Comparison of ENCODE assay signal across 39 cellular contexts in genomic region chr2:199558156-199558555, GRCh38.
"Had no signal": no experiment of that assay in that cellular context is flagged by ENCODE, and none has a peak within 500 bp of the region (broad histone marks: within the 10 kb centered on the region; RNA-seq: fewer than 3 reads in every experiment).

No MANE protein-coding gene starts in this region.

- H3K4me3 Mint-ChIP-seq: activated naive CD4-positive, alpha-beta T cell treated with anti-CD3 and anti-CD28 coated beads for 36 hours; activated naive CD4-positive, alpha-beta T cell treated with anti-CD3 and anti-CD28 coated beads, Interleukin-2, amount 10 ng/mL, durations not matched to agents 7 days and 5 days; activated naive CD4-positive, alpha-beta T cell treated with anti-CD3 and anti-CD28 coated beads, Interleukin-2, amount 50 U/mL, for 24 hours; activated naive CD8-positive, alpha-beta T cell; activated naive CD8-positive, alpha-beta T cell treated with anti-CD3 and anti-CD28 coated beads for 36 hours; activated naive CD8-positive, alpha-beta T cell treated with anti-CD3 and anti-CD28 coated beads, Interleukin-2, amount 10 ng/mL, durations not matched to agents 7 days and 5 days; activated naive CD8-positive, alpha-beta T cell treated with anti-CD3 and anti-CD28 coated beads, Interleukin-2, amount 50 U/mL, for 24 hours; activated T-cell treated with anti-CD3 and anti-CD28 coated beads, Interleukin-2, amount 50 U/mL, for 24 hours; activated T-cell treated with anti-CD3 and anti-CD28 coated beads, Interleukin-2, amount 50 U/mL, for 4 hours; activated T-cell treated with anti-CD3 and anti-CD28 coated beads, Interleukin-2, amount 50 U/mL, for 72 hours; activated T-helper 1 cell treated with anti-CD3 and anti-CD28 coated beads, Interleukin-12 subunit alpha, Interleukin-12 subunit beta, Interleukin-2, Interleukin-4 antibody, amounts not matched to agents 30 ng/mL and 10 ng/mL and 1 ng/mL, durations not matched to agents 14 hours and 24 hours and 36 hours; activated T-helper 17 cell treated with anti-CD3 and anti-CD28 coated beads, Interleukin-2, amount 50 U/mL, for 72 hours; brain; central memory CD8-positive, alpha-beta T cell had no signal

- H3K4me1 ChIP-seq: adrenal gland, ascending aorta, body of pancreas, breast epithelium had no signal

- H3K9me3 Mint-ChIP-seq: activated naive CD4-positive, alpha-beta T cell treated with anti-CD3 and anti-CD28 coated beads, Interleukin-2, amount 10 ng/mL, durations not matched to agents 7 days and 5 days; activated T-cell treated with anti-CD3 and anti-CD28 coated beads, Interleukin-2, amount 50 U/mL, for 24 hours; activated T-cell treated with anti-CD3 and anti-CD28 coated beads, Interleukin-2, amount 50 U/mL, for 4 hours; activated T-cell treated with anti-CD3 and anti-CD28 coated beads, Interleukin-2, amount 50 U/mL, for 72 hours; activated T-helper 1 cell treated with anti-CD3 and anti-CD28 coated beads, Interleukin-12 subunit alpha, Interleukin-12 subunit beta, Interleukin-2, Interleukin-4 antibody, amounts not matched to agents 30 ng/mL and 10 ng/mL and 1 ng/mL, durations not matched to agents 14 hours and 24 hours and 36 hours; activated T-helper 2 cell treated with anti-CD3 and anti-CD28 coated beads, Interferon-gamma antibody, Interleukin-2, Interleukin-4, amounts not matched to agents 10 μg/mL and 5 μg/mL and 100 μg/mL, durations not matched to agents 14 hours and 24 hours and 36 hours; central memory CD8-positive, alpha-beta T cell had no signal

- H3K36me3 ChIP-seq: adrenal gland, ascending aorta, brain microvascular endothelial cell, breast epithelium, cardiac muscle cell had no signal

- H3K4me3 ChIP-seq: adrenal gland, ascending aorta, body of pancreas, breast epithelium, cardiac muscle cell had no signal

- ATAC-seq: activated naive CD4-positive, alpha-beta T cell treated with anti-CD3 and anti-CD28 coated beads, Interleukin-2, amount 50 U/mL, for 72 hours; activated naive CD8-positive, alpha-beta T cell treated with anti-CD3 and anti-CD28 coated beads, Interleukin-2, amount 50 U/mL, for 24 hours; activated T-cell treated with anti-CD3 and anti-CD28 coated beads, Interleukin-2, amount 50 U/mL, for 4 hours; activated T-cell treated with anti-CD3 and anti-CD28 coated beads, Interleukin-2, amount 50 U/mL, for 72 hours; activated T-helper 17 cell treated with anti-CD3 and anti-CD28 coated beads, Interleukin-2, amount 50 U/mL, for 72 hours; body of pancreas had no signal

- H3K27ac Mint-ChIP-seq: activated naive CD4-positive, alpha-beta T cell treated with anti-CD3 and anti-CD28 coated beads for 36 hours; activated naive CD4-positive, alpha-beta T cell treated with anti-CD3 and anti-CD28 coated beads, Interleukin-2, amount 10 ng/mL, durations not matched to agents 7 days and 5 days; activated naive CD4-positive, alpha-beta T cell treated with anti-CD3 and anti-CD28 coated beads, Interleukin-2, amount 50 U/mL, for 24 hours; activated naive CD4-positive, alpha-beta T cell treated with anti-CD3 and anti-CD28 coated beads, Interleukin-2, amount 50 U/mL, for 72 hours; activated naive CD8-positive, alpha-beta T cell; activated naive CD8-positive, alpha-beta T cell treated with anti-CD3 and anti-CD28 coated beads for 36 hours; activated naive CD8-positive, alpha-beta T cell treated with anti-CD3 and anti-CD28 coated beads, Interleukin-2, amount 10 ng/mL, durations not matched to agents 7 days and 5 days; activated naive CD8-positive, alpha-beta T cell treated with anti-CD3 and anti-CD28 coated beads, Interleukin-2, amount 50 U/mL, for 24 hours; activated T-cell treated with anti-CD3 and anti-CD28 coated beads, Interleukin-2, amount 50 U/mL, for 24 hours; activated T-cell treated with anti-CD3 and anti-CD28 coated beads, Interleukin-2, amount 50 U/mL, for 72 hours; activated T-helper 1 cell treated with anti-CD3 and anti-CD28 coated beads, Interleukin-12 subunit alpha, Interleukin-12 subunit beta, Interleukin-2, Interleukin-4 antibody, amounts not matched to agents 30 ng/mL and 10 ng/mL and 1 ng/mL, durations not matched to agents 14 hours and 24 hours and 36 hours; activated T-helper 17 cell treated with anti-CD3 and anti-CD28 coated beads, Interleukin-2, amount 50 U/mL, for 72 hours; activated T-helper 2 cell treated with anti-CD3 and anti-CD28 coated beads, Interferon-gamma antibody, Interleukin-2, Interleukin-4, amounts not matched to agents 10 μg/mL and 5 μg/mL and 100 μg/mL, durations not matched to agents 14 hours and 24 hours and 36 hours; brain had no signal

- H3K27me3 Mint-ChIP-seq: activated naive CD4-positive, alpha-beta T cell treated with anti-CD3 and anti-CD28 coated beads, Interleukin-2, amount 10 ng/mL, durations not matched to agents 7 days and 5 days; activated naive CD4-positive, alpha-beta T cell treated with anti-CD3 and anti-CD28 coated beads, Interleukin-2, amount 50 U/mL, for 24 hours; activated naive CD8-positive, alpha-beta T cell treated with anti-CD3 and anti-CD28 coated beads for 36 hours; activated naive CD8-positive, alpha-beta T cell treated with anti-CD3 and anti-CD28 coated beads, Interleukin-2, amount 50 U/mL, for 24 hours; activated T-cell treated with anti-CD3 and anti-CD28 coated beads, Interleukin-2, amount 50 U/mL, for 24 hours; central memory CD8-positive, alpha-beta T cell had no signal

- H3K4me1 Mint-ChIP-seq: activated naive CD4-positive, alpha-beta T cell treated with anti-CD3 and anti-CD28 coated beads, Interleukin-2, amount 10 ng/mL, durations not matched to agents 7 days and 5 days; activated naive CD4-positive, alpha-beta T cell treated with anti-CD3 and anti-CD28 coated beads, Interleukin-2, amount 50 U/mL, for 24 hours; activated naive CD8-positive, alpha-beta T cell treated with anti-CD3 and anti-CD28 coated beads for 36 hours; activated naive CD8-positive, alpha-beta T cell treated with anti-CD3 and anti-CD28 coated beads, Interleukin-2, amount 10 ng/mL, durations not matched to agents 7 days and 5 days; activated naive CD8-positive, alpha-beta T cell treated with anti-CD3 and anti-CD28 coated beads, Interleukin-2, amount 50 U/mL, for 24 hours; activated T-helper 17 cell treated with anti-CD3 and anti-CD28 coated beads, Interleukin-2, amount 50 U/mL, for 72 hours; brain; central memory CD8-positive, alpha-beta T cell had no signal

- DNase-seq: activated effector memory CD4-positive, alpha-beta T cell treated with anti-CD3 and anti-CD28 coated beads, Interleukin-2, amount 50 U/mL, for 16 hours; activated effector memory CD4-positive, alpha-beta T cell treated with Interleukin-2 at 50 U/mL for 16 hours; activated gamma-delta T cell; activated gamma-delta T cell treated with Interleukin-2 at 50 U/mL for 16 hours; activated naive CD4-positive, alpha-beta T cell; activated naive CD4-positive, alpha-beta T cell treated with anti-CD3 and anti-CD28 coated beads for 36 hours; activated naive CD4-positive, alpha-beta T cell treated with anti-CD3 and anti-CD28 coated beads, Interleukin-2, amount 10 ng/mL, durations not matched to agents 7 days and 5 days; activated naive CD4-positive, alpha-beta T cell treated with anti-CD3 and anti-CD28 coated beads, Interleukin-2, amount 50 U/mL, for 16 hours; activated naive CD4-positive, alpha-beta T cell treated with Interleukin-2 at 50 U/mL for 16 hours; activated naive CD8-positive, alpha-beta T cell treated with anti-CD3 and anti-CD28 coated beads for 36 hours; activated naive CD8-positive, alpha-beta T cell treated with anti-CD3 and anti-CD28 coated beads, Interleukin-2, amount 10 ng/mL, durations not matched to agents 7 days and 5 days; activated naive CD8-positive, alpha-beta T cell treated with anti-CD3 and anti-CD28 coated beads, Interleukin-2, amount 50 U/mL, for 24 hours; activated T-cell treated with anti-CD3 and anti-CD28 coated beads for 4 hours; activated T-cell treated with anti-CD3 and anti-CD28 coated beads, Interleukin-2, amount 50 U/mL, for 1 hour; activated T-cell treated with anti-CD3 and anti-CD28 coated beads, Interleukin-2, amount 50 U/mL, for 24 hours; activated T-cell treated with anti-CD3 and anti-CD28 coated beads, Interleukin-2, amount 50 U/mL, for 4 hours; activated T-cell treated with anti-CD3 and anti-CD28 coated beads, Interleukin-2, amount 50 U/mL, for 48 hours; activated T-cell treated with anti-CD3 and anti-CD28 coated beads, Interleukin-2, amount 50 U/mL, for 72 hours; adrenal gland; amniotic stem cell; amygdala; anterior cingulate cortex; aorta; body of pancreas; brain microvascular endothelial cell; caudate nucleus; central memory CD4-positive, alpha-beta T cell; cerebellar nuclear complex had no signal

- H3K27me3 ChIP-seq: adrenal gland, ascending aorta, body of pancreas, brain microvascular endothelial cell, breast epithelium, cardiac muscle cell had no signal

- H3K36me3 Mint-ChIP-seq: activated naive CD4-positive, alpha-beta T cell treated with anti-CD3 and anti-CD28 coated beads, Interleukin-2, amount 10 ng/mL, durations not matched to agents 7 days and 5 days; activated naive CD4-positive, alpha-beta T cell treated with anti-CD3 and anti-CD28 coated beads, Interleukin-2, amount 50 U/mL, for 24 hours; activated naive CD4-positive, alpha-beta T cell treated with anti-CD3 and anti-CD28 coated beads, Interleukin-2, amount 50 U/mL, for 72 hours; activated naive CD8-positive, alpha-beta T cell; activated naive CD8-positive, alpha-beta T cell treated with anti-CD3 and anti-CD28 coated beads for 36 hours; activated naive CD8-positive, alpha-beta T cell treated with anti-CD3 and anti-CD28 coated beads, Interleukin-2, amount 10 ng/mL, durations not matched to agents 7 days and 5 days; brain had no signal

- H3K9me3 ChIP-seq: adrenal gland, ascending aorta, body of pancreas had no signal

- H3K27ac ChIP-seq: adrenal gland, ascending aorta, body of pancreas, brain microvascular endothelial cell, breast epithelium, cardiac muscle cell had no signal
